Comparison of ENCODE assay signal across 1 cellular context in genomic region chr11:62497132-62497915, GRCh38.
TF ChIP-seq lines count a peak whose summit lies in the region.

No MANE protein-coding gene starts in this region.

TF ChIP-seq in HEK293, 187 proteins besides CTCF, POLR2A, EP300 and RAD21 (continued from another document):
- TF ChIP-seq, protein P1, sequence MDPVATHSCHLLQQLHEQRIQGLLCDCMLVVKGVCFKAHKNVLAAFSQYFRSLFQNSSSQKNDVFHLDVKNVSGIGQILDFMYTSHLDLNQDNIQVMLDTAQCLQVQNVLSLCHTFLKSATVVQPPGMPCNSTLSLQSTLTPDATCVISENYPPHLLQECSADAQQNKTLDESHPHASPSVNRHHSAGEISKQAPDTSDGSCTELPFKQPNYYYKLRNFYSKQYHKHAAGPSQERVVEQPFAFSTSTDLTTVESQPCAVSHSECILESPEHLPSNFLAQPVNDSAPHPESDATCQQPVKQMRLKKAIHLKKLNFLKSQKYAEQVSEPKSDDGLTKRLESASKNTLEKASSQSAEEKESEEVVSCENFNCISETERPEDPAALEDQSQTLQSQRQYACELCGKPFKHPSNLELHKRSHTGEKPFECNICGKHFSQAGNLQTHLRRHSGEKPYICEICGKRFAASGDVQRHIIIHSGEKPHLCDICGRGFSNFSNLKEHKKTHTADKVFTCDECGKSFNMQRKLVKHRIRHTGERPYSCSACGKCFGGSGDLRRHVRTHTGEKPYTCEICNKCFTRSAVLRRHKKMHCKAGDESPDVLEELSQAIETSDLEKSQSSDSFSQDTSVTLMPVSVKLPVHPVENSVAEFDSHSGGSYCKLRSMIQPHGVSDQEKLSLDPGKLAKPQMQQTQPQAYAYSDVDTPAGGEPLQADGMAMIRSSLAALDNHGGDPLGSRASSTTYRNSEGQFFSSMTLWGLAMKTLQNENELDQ (tag by site-specific recombination; IDR thresholded peaks at IDR 0.05; ENCODE audit: low read depth), result no peak
- TF ChIP-seq, protein P2, sequence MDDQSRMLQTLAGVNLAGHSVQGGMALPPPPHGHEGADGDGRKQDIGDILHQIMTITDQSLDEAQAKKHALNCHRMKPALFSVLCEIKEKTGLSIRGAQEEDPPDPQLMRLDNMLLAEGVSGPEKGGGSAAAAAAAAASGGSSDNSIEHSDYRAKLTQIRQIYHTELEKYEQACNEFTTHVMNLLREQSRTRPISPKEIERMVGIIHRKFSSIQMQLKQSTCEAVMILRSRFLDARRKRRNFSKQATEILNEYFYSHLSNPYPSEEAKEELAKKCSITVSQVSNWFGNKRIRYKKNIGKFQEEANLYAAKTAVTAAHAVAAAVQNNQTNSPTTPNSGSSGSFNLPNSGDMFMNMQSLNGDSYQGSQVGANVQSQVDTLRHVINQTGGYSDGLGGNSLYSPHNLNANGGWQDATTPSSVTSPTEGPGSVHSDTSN (CRISPR knock-in tag; IDR thresholded peaks at IDR 0.05), result no peak
